ENCODE assay signal across 8 cellular contexts in genomic region chr20:438581-439469, GRCh38. TPM values are rescaled to one million over a fixed set of nuclear protein-coding genes. Genes with fewer than 3 reads are reported as not detected.
DNase-seq lines count a peak whose midpoint lies in the region; ATAC-seq and TF ChIP-seq lines count a peak whose summit lies in the region.
"Had no signal": no experiment of that assay in that cellular context is flagged by ENCODE, and none has a peak within 500 bp of the region (broad histone marks: within the 10 kb centered on the region; RNA-seq: fewer than 3 reads in every experiment).

No MANE protein-coding gene starts in this region.

- H3K4me1 ChIP-seq in transverse colon: peaks cover 0 to 26% (median 9%) of the 10 kb centered on the region in 4 donors

- TF ChIP-seq POLR2A in transverse colon (IDR thresholded peaks at IDR 0.05): no peak

- H3K9me3 ChIP-seq in transverse colon: no peaks in the 10 kb centered on the region

- ATAC-seq in HG03175 (IDR thresholded peaks at IDR 0.05; ENCODE audit: unreplicated experiment) (no peak), GM19035 (IDR thresholded peaks at IDR 0.05; ENCODE audit: unreplicated experiment) (no peak)

- H3K36me3 ChIP-seq in transverse colon (peaks cover 0 to 29% (median 13%) of the 10 kb centered on the region in 4 donors), brain microvascular endothelial cell (replicated peaks) (peaks cover 73% of the 10 kb centered on the region)

- in situ Hi-C loops in transverse colon (cut with MboI; ENCODE audit: low pct_ligation_motif_present in 1 of 4, low pct_unique_long_range_greater_than_20kb in 1 of 4, low sequenced_read_pairs in 3 of 4) (no loop called here), brain microvascular endothelial cell (cut with HindIII; ENCODE audit: low pct_ligation_motif_present, low sequenced_read_pairs) (no loop called here)

- TF ChIP-seq CTCF in transverse colon (IDR thresholded peaks at IDR 0.05) (no peak), brain microvascular endothelial cell (IDR thresholded peaks at IDR 0.05; ENCODE audit: low read depth, low read length, missing control alignments) (no peak)

- 75 to 79% methylated on average over 10 to 18 of the region's 18 CpGs for WGBS in transverse colon (ENCODE audit: low coverage in 1 of 2), 2 donors

- intact Hi-C loops in transverse colon (cut with DNase I; ENCODE audit: low total_unique reads): loop anchor here (1.0 kb wide), 1 partner anchor 29 kb away; no protein-coding TSS in a partner anchor

- no peak overlapping the region for H3K4me3 ChIP-seq in transverse colon
- no peak overlapping the region for H3K4me3 ChIP-seq in brain microvascular endothelial cell (ENCODE audit: low read depth, low read length)
- H3K4me3 ChIP-seq: hepatocyte had no signal

- TF ChIP-seq EP300 in transverse colon (IDR thresholded peaks at IDR 0.05; ENCODE audit: low read depth): no peak

- no peaks in the 10 kb centered on the region for H3K27me3 ChIP-seq in transverse colon
- H3K27me3 ChIP-seq in brain microvascular endothelial cell (replicated peaks): no peaks in the 10 kb centered on the region
- H3K27me3 ChIP-seq: hepatocyte had no signal

- H3K27ac ChIP-seq in transverse colon: peak overlapping the region in 1 of 4 donors; percentile 11
- no peak overlapping the region for H3K27ac ChIP-seq in brain microvascular endothelial cell
- H3K27ac ChIP-seq: hepatocyte had no signal

- DNase-seq in OCI-M1 (lab: John Stamatoyannopoulos, UW) (peak; percentile 90), midbrain (lab: John Stamatoyannopoulos, UW) (peak; percentile 23), transverse colon (peak; percentile 41), brain microvascular endothelial cell (no peak)
- DNase-seq in activated T-cell treated with anti-CD3 and anti-CD28 coated beads, Interleukin-2, amount 50 U/mL, for 1 hour: peak; percentile 56

RNA-seq across cellular contexts. Expression of gene TBC1D20, which starts 23.5 kb away (rescaled TPM):
- total RNA-seq in transverse colon: 10 to 100 TPM; 29.1 to 65.5 (median 36.9) TPM

RNA-seq across cellular contexts. Expression of gene RBCK1, which starts 30.7 kb away (rescaled TPM):
- total RNA-seq in transverse colon: 100 to 1,000 TPM; 101 to 152 (median 110) TPM

RNA-seq across cellular contexts. Expression of gene TRIB3, which starts 58.3 kb away (rescaled TPM):
- 10 to 100 TPM in 2 of 4 donors, 1 to 10 TPM in 2; 3.8 to 11.3 (median 7.9) TPM for total RNA-seq in transverse colon
